Comparison of ENCODE assay signal across 1 cellular context in genomic region chr2:240558229-240558885, GRCh38.
TF ChIP-seq lines count a peak whose summit lies in the region.

No MANE protein-coding gene starts in this region.

TF ChIP-seq in IMR-90, 13 proteins besides CTCF, POLR2A, EP300 and RAD21:
- TF ChIP-seq BHLHE40 (IDR thresholded peaks at IDR 0.05; ENCODE audit: low read depth, low read length) (no peak), RCOR1 (IDR thresholded peaks at IDR 0.05; ENCODE audit: insufficient replicate concordance, low read length) (no peak), SMC3 (IDR thresholded peaks at IDR 0.05; ENCODE audit: low read depth, low read length) (no peak), RFX5 (IDR thresholded peaks at IDR 0.05; ENCODE audit: low read depth, low read length) (no peak), CHD1 (IDR thresholded peaks at IDR 0.05; ENCODE audit: low read depth, low read length) (no peak), CEBPB (IDR thresholded peaks at IDR 0.05; ENCODE audit: low read depth, low read length) (no peak), FOS (IDR thresholded peaks at IDR 0.05; ENCODE audit: low read depth, low read length) (no peak), MAZ (IDR thresholded peaks at IDR 0.05; ENCODE audit: borderline replicate concordance, low read depth, low read length) (no peak), MAFK (IDR thresholded peaks at IDR 0.05; ENCODE audit: low read depth, low read length) (no peak), USF2 (IDR thresholded peaks at IDR 0.05; ENCODE audit: low read depth, low read length) (no peak), NFE2L2 (IDR thresholded peaks at IDR 0.05; ENCODE audit: low read depth, low read length) (no peak), MXI1 (IDR thresholded peaks at IDR 0.05; ENCODE audit: borderline replicate concordance, low read depth, low read length) (no peak)
- TF ChIP-seq, protein P1, sequence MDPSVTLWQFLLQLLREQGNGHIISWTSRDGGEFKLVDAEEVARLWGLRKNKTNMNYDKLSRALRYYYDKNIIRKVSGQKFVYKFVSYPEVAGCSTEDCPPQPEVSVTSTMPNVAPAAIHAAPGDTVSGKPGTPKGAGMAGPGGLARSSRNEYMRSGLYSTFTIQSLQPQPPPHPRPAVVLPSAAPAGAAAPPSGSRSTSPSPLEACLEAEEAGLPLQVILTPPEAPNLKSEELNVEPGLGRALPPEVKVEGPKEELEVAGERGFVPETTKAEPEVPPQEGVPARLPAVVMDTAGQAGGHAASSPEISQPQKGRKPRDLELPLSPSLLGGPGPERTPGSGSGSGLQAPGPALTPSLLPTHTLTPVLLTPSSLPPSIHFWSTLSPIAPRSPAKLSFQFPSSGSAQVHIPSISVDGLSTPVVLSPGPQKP (IDR thresholded peaks at IDR 0.05; ENCODE audit: borderline replicate concordance, low read depth, low read length), result no peak
